In the genomic region with DNA sequence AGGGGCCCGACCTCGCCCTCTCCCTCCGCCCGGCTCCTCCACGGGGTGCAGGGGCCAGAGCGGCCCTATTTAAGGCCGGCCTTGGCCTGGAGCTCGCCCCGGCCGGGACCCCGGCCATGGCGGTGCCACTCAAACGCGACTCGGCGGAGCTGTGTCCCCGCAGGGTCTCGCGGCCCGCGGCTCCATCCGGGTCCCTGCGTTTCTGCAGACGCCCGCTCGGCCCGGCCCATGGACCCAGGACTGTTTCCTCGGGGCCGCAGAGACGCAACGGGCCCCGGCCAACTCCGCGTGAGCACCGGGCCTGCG, we compare ENCODE assay signal across 8 cellular contexts. TPM values are rescaled to one million over a fixed set of nuclear protein-coding genes. Genes with fewer than 3 reads are reported as not detected.
DNase-seq lines count a peak whose midpoint lies in the region; ATAC-seq, FAIRE-seq and TF ChIP-seq lines count a peak whose summit lies in the region.

No MANE protein-coding gene starts in this region.

- peak overlapping the region; percentile 2 for H4K12ac ChIP-seq in trophoblast cell (ENCODE audit: low read depth, low read length)

- CTCF ChIA-PET in endothelial cell of umbilical vein (lab: Charles Lee), result interaction anchor here (0.7 to 7.2 kb wide), 6 partner anchors 17 to 157 kb away, joined by 3 to 148 read pairs (median 6); a partner anchor contains a TSS

- TF ChIP-seq CTCF in MM.1S (IDR thresholded peaks at IDR 0.05; ENCODE audit: low read length) (no peak), endothelial cell of umbilical vein (IDR thresholded peaks at IDR 0.05; ENCODE audit: extremely low read depth in 1 of 2, insufficient read depth in 1 of 2, low read depth in 1 of 2, low read length in 2 of 2) (no peak)

- peak overlapping the region; percentile 79 for H4K8ac ChIP-seq in trophoblast cell (ENCODE audit: low read depth, low read length)

- H3K79me1 ChIP-seq in trophoblast cell (ENCODE audit: low read length), result peaks cover 19% of the 10 kb centered on the region

- H3K18ac ChIP-seq in trophoblast cell (ENCODE audit: low read length), result peak overlapping the region; percentile 53

- H3K36me3 ChIP-seq in MM.1S (replicated peaks; ENCODE audit: insufficient read depth, low read length), result no peaks in the 10 kb centered on the region
- H3K36me3 ChIP-seq in endothelial cell of umbilical vein (ENCODE audit: control insufficient read depth in 2 of 2, extremely low read depth in 1 of 2, insufficient read depth in 2 of 2, low read length in 2 of 2), result peaks cover 0 to 14% of the 10 kb centered on the region in 2 experiments
- H3K36me3 ChIP-seq in trophoblast cell (ENCODE audit: control insufficient read depth in 1 of 2, insufficient read depth in 2 of 2, low read length in 2 of 2), result peaks cover 18 to 23% of the 10 kb centered on the region in 2 experiments

- peak; percentile 43 for TF ChIP-seq POLR2A in endothelial cell of umbilical vein (IDR thresholded peaks at IDR 0.05; ENCODE audit: low read depth, low read length)

- peak overlapping the region; percentile 91 for H3K4me3 ChIP-seq in MM.1S (ENCODE audit: low read length)
- H3K4me3 ChIP-seq in endothelial cell of umbilical vein (replicated peaks in 1 of 3; ENCODE audit: insufficient read depth in 1 of 3, low read depth in 1 of 3, low read length in 3 of 3), result peak overlapping the region; percentile 67 to 73 (median 70)
- H3K4me3 ChIP-seq in trophoblast cell (ENCODE audit: low read depth, low read length), result peak overlapping the region; percentile 86

- dilution Hi-C loops in endothelial cell of umbilical vein (cut with MboI; ENCODE audit: extremely low pct_ligation_motif_present, low sequenced_read_pairs), result no loop called here

- POLR2A ChIA-PET in endothelial cell of umbilical vein (lab: Charles Lee), result no interaction called here

- H3K9me1 ChIP-seq in endothelial cell of umbilical vein (replicated peaks; ENCODE audit: control insufficient read depth, extremely low read depth, insufficient read depth, low read length), result no peaks in the 10 kb centered on the region

- H3K9ac ChIP-seq in MM.1S (ENCODE audit: low read length) (peak overlapping the region; percentile 87), endothelial cell of umbilical vein (replicated peaks; ENCODE audit: extremely low read depth, insufficient read depth, low read length) (peak overlapping the region; percentile 75), trophoblast cell (ENCODE audit: low read length) (peak overlapping the region; percentile 90)

- DNase-seq in MM.1S (no peak), endothelial cell of umbilical vein (ENCODE audit: low read depth, low spot score) (peak; percentile 25), trophoblast cell (peak in 1 of 2 donors; percentile 59), NCI-H748 (lab: John Stamatoyannopoulos, UW; ENCODE audit: unreplicated experiment) (no peak)
- no peak for DNase-seq in stimulated activated CD4-positive, alpha-beta T cell treated with anti-CD3 and anti-CD28 coated beads, Interleukin-2, amount 100 ng/mL, for 48 hours
- no peak for DNase-seq in activated effector memory CD4-positive, alpha-beta T cell treated with anti-CD3 and anti-CD28 coated beads, Interleukin-2, amount 50 U/mL, for 16 hours

- peak overlapping the region; percentile 98 for H3K4me2 ChIP-seq in MM.1S (ENCODE audit: low read depth, low read length)
- H3K4me2 ChIP-seq in endothelial cell of umbilical vein (ENCODE audit: insufficient read depth, low read length), result peak overlapping the region; percentile 79
- H3K4me2 ChIP-seq in trophoblast cell (ENCODE audit: low read length), result peak overlapping the region; percentile 66

- H3K4me1 ChIP-seq in MM.1S (ENCODE audit: low read length), result peaks cover 6% of the 10 kb centered on the region
- H3K4me1 ChIP-seq in endothelial cell of umbilical vein (ENCODE audit: control insufficient read depth, extremely low read depth, insufficient read depth, low read length), result peaks cover 12% of the 10 kb centered on the region
- H3K4me1 ChIP-seq in trophoblast cell (ENCODE audit: control insufficient read depth in 1 of 2, insufficient read depth in 2 of 2, low read length in 2 of 2), result peaks cover 11 to 13% of the 10 kb centered on the region in 2 experiments

- H3K27me3 ChIP-seq in MM.1S (replicated peaks; ENCODE audit: insufficient read depth, low read length) (0 out of 2 replicates have a peak, but pooled peaks cover 4% of the 10 kb centered on the region), endothelial cell of umbilical vein (ENCODE audit: control insufficient read depth in 2 of 2, insufficient read depth in 2 of 2, low read length in 2 of 2) (no peaks in the 10 kb centered on the region), trophoblast cell (ENCODE audit: insufficient read depth, low read length) (no peaks in the 10 kb centered on the region)

- H3K4ac ChIP-seq in trophoblast cell (ENCODE audit: low read depth, low read length), result peak overlapping the region; percentile 35

- no CpG with 5 or more reads among the region's 36 CpGs for WGBS in trophoblast cell (ENCODE audit: extremely low coverage, insufficient coverage, insufficient read length)

- intact Hi-C loops in endothelial cell of umbilical vein (cut with micrococcal nuclease), result loop anchor here (1.0 to 5.0 kb wide), 6 partner anchors 9 to 211 kb away; a partner anchor contains a TSS

- H3K9me3 ChIP-seq in MM.1S (replicated peaks; ENCODE audit: insufficient read depth, low read length) (no peaks in the 10 kb centered on the region), endothelial cell of umbilical vein (replicated peaks; ENCODE audit: control insufficient read depth, insufficient read depth, low read length) (no peaks in the 10 kb centered on the region), trophoblast cell (ENCODE audit: insufficient read depth, low read depth, low read length) (no peaks in the 10 kb centered on the region)

- peak overlapping the region; percentile 86 for H2AFZ ChIP-seq in MM.1S (ENCODE audit: low read length)
- H2AFZ ChIP-seq in endothelial cell of umbilical vein (ENCODE audit: low read depth, low read length), result no peak overlapping the region
- H2AFZ ChIP-seq in trophoblast cell (ENCODE audit: insufficient read depth, low read length, poor library complexity), result peak overlapping the region; percentile 28

- H3K27ac ChIP-seq in MM.1S (ENCODE audit: low read length), result peak overlapping the region; percentile 32; the same call in 1 of the 2 replicates
- peak overlapping the region; percentile 41 for H3K27ac ChIP-seq in endothelial cell of umbilical vein (ENCODE audit: insufficient read depth, low read depth, low read length)
- peak overlapping the region; percentile 87 for H3K27ac ChIP-seq in trophoblast cell (ENCODE audit: low read depth, low read length)

- no TSS peak for BruUV-seq in endothelial cell of umbilical vein (replicated peaks; lab: Mats Ljungman, UMichigan)

- no peak overlapping the region for H2BK12ac ChIP-seq in trophoblast cell (ENCODE audit: low read length)

- H3K9me2 ChIP-seq in MM.1S (replicated peaks; ENCODE audit: insufficient read depth, low read length), result no peaks in the 10 kb centered on the region

- peak overlapping the region; percentile 73 for H3K14ac ChIP-seq in trophoblast cell (ENCODE audit: low read length)

- peak overlapping the region; percentile 49 for H2BK120ac ChIP-seq in trophoblast cell (ENCODE audit: insufficient read depth, low read length, poor library complexity)

- H4K20me1 ChIP-seq in MM.1S (ENCODE audit: insufficient read depth, low read length) (no peaks in the 10 kb centered on the region), endothelial cell of umbilical vein (replicated peaks; ENCODE audit: control insufficient read depth, extremely low read depth, insufficient read depth, low read length) (no peaks in the 10 kb centered on the region)

- ATAC-seq in GM19463 (IDR thresholded peaks at IDR 0.05; ENCODE audit: unreplicated experiment), result peak; percentile 8
- no peak for ATAC-seq in HG03442 (IDR thresholded peaks at IDR 0.05; ENCODE audit: unreplicated experiment)

- H3K23ac ChIP-seq in trophoblast cell (ENCODE audit: low read length), result no peak overlapping the region

- H4K91ac ChIP-seq in trophoblast cell (ENCODE audit: low read depth, low read length), result peak overlapping the region; percentile 90

- H2AK5ac ChIP-seq in trophoblast cell (ENCODE audit: low read length), result peak overlapping the region; percentile 2

- peak overlapping the region; percentile 58 for H2BK5ac ChIP-seq in trophoblast cell (ENCODE audit: low read depth, low read length, poor library complexity)

- no peak for FAIRE-seq in endothelial cell of umbilical vein (lab: Jason Lieb, UNC)

- no peaks in the 10 kb centered on the region for H3F3A ChIP-seq in MM.1S (ENCODE audit: insufficient read depth, low read length)

- H3K79me2 ChIP-seq in MM.1S (ENCODE audit: low read length), result peaks cover 13% of the 10 kb centered on the region
- H3K79me2 ChIP-seq in endothelial cell of umbilical vein (ENCODE audit: control insufficient read depth, insufficient read depth, low read length), result peaks cover 16% of the 10 kb centered on the region
- peaks cover 16% of the 10 kb centered on the region for H3K79me2 ChIP-seq in trophoblast cell (ENCODE audit: control insufficient read depth, insufficient read depth, low read length, poor library complexity)

TF ChIP-seq in endothelial cell of umbilical vein, 7 proteins besides CTCF, POLR2A, EP300 and RAD21 (continues in another document):
- TF ChIP-seq GATA2 (IDR thresholded peaks at IDR 0.05; ENCODE audit: insufficient read depth, insufficient read length, low read depth, low read length), result no peak
- no peak for TF ChIP-seq EZH2 (IDR thresholded peaks at IDR 0.05; ENCODE audit: borderline replicate concordance, low read depth, low read length, severe bottlenecking)
- TF ChIP-seq MYC (IDR thresholded peaks at IDR 0.05; ENCODE audit: low read depth, low read length), result no peak

RNA-seq across cellular contexts. Expression of a gene that starts 0.7 kb away (rescaled TPM):
- total RNA-seq in endothelial cell of umbilical vein, result 47.4 and 49.9 TPM in 2 replicates
- 24.9 and 29.7 TPM in 2 replicates for polyA plus RNA-seq in endothelial cell of umbilical vein
- 18.2 and 24.1 TPM in 2 replicates for polyA plus RNA-seq in endothelial cell of umbilical vein (2011; cell fraction: cytosol; rRNA removed)
- polyA plus RNA-seq in endothelial cell of umbilical vein (2011; cell fraction: nucleus; rRNA removed), result 12.5 and 13.0 TPM in 2 replicates
- polyA plus RNA-seq in endothelial cell of umbilical vein (2012), result 31.3 and 35.0 TPM in 2 replicates
- polyA minus RNA-seq in endothelial cell of umbilical vein, result 16.7 and 21.1 TPM in 2 replicates
- 60.3 TPM for polyA minus RNA-seq in endothelial cell of umbilical vein (2011; cell fraction: cytosol; rRNA and poly(A)+ RNA removed)
- 7.1 and 13.8 TPM in 2 replicates for polyA minus RNA-seq in endothelial cell of umbilical vein (2011; cell fraction: nucleus; rRNA and poly(A)+ RNA removed)
- polyA plus RNA-seq in trophoblast cell (2013), result 18.2 and 18.3 TPM in 2 replicates

RNA-seq across cellular contexts. Expression of a gene that starts 22.9 kb away (rescaled TPM):
- 25.1 and 27.1 TPM in 2 replicates for total RNA-seq in endothelial cell of umbilical vein
- polyA plus RNA-seq in endothelial cell of umbilical vein, result 15.7 and 15.8 TPM in 2 replicates
- polyA plus RNA-seq in endothelial cell of umbilical vein (2011; cell fraction: cytosol; rRNA removed), result 8.5 and 10.4 TPM in 2 replicates
- 21.2 and 22.4 TPM in 2 replicates for polyA plus RNA-seq in endothelial cell of umbilical vein (2011; cell fraction: nucleus; rRNA removed)
- 13.0 and 16.4 TPM in 2 replicates for polyA plus RNA-seq in endothelial cell of umbilical vein (2012)
- 11.2 and 14.3 TPM in 2 replicates for polyA minus RNA-seq in endothelial cell of umbilical vein
- 19.5 TPM for polyA minus RNA-seq in endothelial cell of umbilical vein (2011; cell fraction: cytosol; rRNA and poly(A)+ RNA removed)
- polyA minus RNA-seq in endothelial cell of umbilical vein (2011; cell fraction: nucleus; rRNA and poly(A)+ RNA removed), result 9.0 and 16.8 TPM in 2 replicates
- polyA plus RNA-seq in trophoblast cell (2013), result 13.9 and 14.5 TPM in 2 replicates

Comparison
In these comparisons a context has a peak if more than half of its experiments do, and no peak if none do; other contexts are left out.
1. H3K27ac ChIP-seq: peak in every context shown above with its lines; median percentile 87 in trophoblast cell; 41 in endothelial cell of umbilical vein; 32 in MM.1S.